Comparison of ENCODE assay signal across 17 cellular contexts in the genomic region with DNA sequence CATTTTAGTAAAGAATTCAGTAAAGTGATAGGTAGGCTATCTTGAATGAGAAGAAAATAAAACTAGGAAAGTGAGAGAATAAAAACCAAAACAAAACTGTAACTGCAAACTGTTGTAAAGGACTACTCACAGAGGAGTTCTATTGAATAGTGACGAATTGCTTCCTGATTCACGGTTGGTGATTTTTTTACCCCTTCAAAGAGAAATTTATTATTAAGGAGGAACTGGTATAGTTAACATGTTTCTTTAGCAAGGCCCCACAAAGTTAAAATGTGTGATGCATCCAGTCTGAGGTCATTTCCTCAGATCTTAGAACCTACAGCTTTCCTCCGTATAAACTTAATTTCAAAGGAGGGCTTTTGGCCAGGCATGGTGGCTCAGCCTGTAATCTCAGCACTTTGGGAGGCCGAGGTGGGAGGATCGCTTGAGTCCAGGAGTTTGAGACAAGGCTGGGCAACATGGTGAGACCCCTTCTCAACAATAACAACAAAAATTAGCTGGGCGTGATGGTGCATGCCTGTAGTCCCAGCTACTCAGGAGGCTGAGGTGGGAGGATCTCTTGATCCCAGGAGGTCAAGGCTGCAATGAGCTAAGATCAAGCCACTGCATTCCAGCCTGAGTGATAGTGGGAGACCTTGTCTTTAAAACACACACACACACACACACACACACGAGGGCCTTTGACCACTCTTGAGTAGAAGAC. TPM values are rescaled to one million over a fixed set of nuclear protein-coding genes. Genes with fewer than 3 reads are reported as not detected.
DNase-seq lines count a peak whose midpoint lies in the region; ATAC-seq, FAIRE-seq and TF ChIP-seq lines count a peak whose summit lies in the region.
"Had no signal": no experiment of that assay in that cellular context is flagged by ENCODE, and none has a peak within 500 bp of the region (broad histone marks: within the 10 kb centered on the region; RNA-seq: fewer than 3 reads in every experiment).

No MANE protein-coding gene starts in this region.

- intact Hi-C loops in activated CD4-positive, alpha-beta T cell treated with anti-CD3 and anti-CD28 coated beads for 36 hours (cut with DNase I, micrococcal nuclease): no loop called here
- intact Hi-C loops in GM12878 (cut with micrococcal nuclease; ENCODE audit: unreplicated experiment) (loop anchor here (5.0 kb wide), 1 partner anchor 428 kb away; no protein-coding TSS in a partner anchor), spleen (cut with DNase I; ENCODE audit: low total_unique reads) (no loop called here)

- H3K4me1 ChIP-seq in KMS-11 (ENCODE audit: low read depth, poor library complexity, severe bottlenecking): peaks cover 7% of the 10 kb centered on the region
- H3K4me1 ChIP-seq in GM12878 (ENCODE audit: control insufficient read depth, insufficient read depth, low read length): peaks cover 22% of the 10 kb centered on the region
- H3K4me1 ChIP-seq in spleen: peaks cover 8 to 96% (median 56%) of the 10 kb centered on the region in 6 donors

- TF ChIP-seq POLR2A in GM12878 (IDR thresholded peaks at IDR 0.05; ENCODE audit: low read depth, low read length): no peak
- TF ChIP-seq POLR2A in spleen (IDR thresholded peaks at IDR 0.05): no peak

- H3K9me3 ChIP-seq in GM12878 (replicated peaks; ENCODE audit: control insufficient read depth, insufficient read depth, low read length) (no peaks in the 10 kb centered on the region; the same call in 2 of the 3 replicates), spleen (no peaks in the 10 kb centered on the region)
- H3K9me3 ChIP-seq: HAP-1 had no signal

- peaks cover 73% of the 10 kb centered on the region for H3K4me1 Mint-ChIP-seq in activated CD4-positive, alpha-beta T cell treated with anti-CD3 and anti-CD28 coated beads for 36 hours

- H3K9ac ChIP-seq in KMS-11 (peak overlapping the region; percentile 95), GM12878 (ENCODE audit: control insufficient read depth, insufficient read depth, low read length) (no peak overlapping the region)
- H3K9ac ChIP-seq: neural progenitor cell had no signal

- RAD21 ChIA-PET in GM12878 (lab: Charles Lee; ENCODE audit: unreplicated experiment): interaction anchor here (0.6 to 3.4 kb wide), 10 partner anchors 9 to 612 kb away, joined by 3 to 57 read pairs (median 5); no protein-coding TSS in a partner anchor

- POLR2A ChIA-PET in activated CD4-positive, alpha-beta T cell treated with anti-CD3 and anti-CD28 coated beads for 36 hours (lab: Charles Lee): no interaction called here
- POLR2A ChIA-PET in GM12878 (lab: Charles Lee): interaction anchor here (0.8 to 1.3 kb wide), 3 partner anchors 47 to 129 kb away, joined by 3 to 4 read pairs (median 3); no protein-coding TSS in a partner anchor

- H4K20me1 ChIP-seq in KMS-11 (ENCODE audit: insufficient read depth) (no peaks in the 10 kb centered on the region), GM12878 (ENCODE audit: control insufficient read depth, insufficient read depth) (no peaks in the 10 kb centered on the region)

- 53% methylated on average over 7 of the region's 7 CpGs for WGBS in GM12878 (ENCODE audit: insufficient coverage, insufficient replicate concordance, low lambda C conversion rate, missing lambda C conversion rate)
- 61 to 67% (median 64%) methylated on average over 7 of the region's 7 CpGs for WGBS in spleen, 5 donors

- H2AFZ ChIP-seq in KMS-11 (ENCODE audit: low read depth) (no peak overlapping the region), GM12878 (ENCODE audit: control insufficient read depth, low read depth, low read length) (no peak overlapping the region)
- H2AFZ ChIP-seq: neural progenitor cell had no signal

- peaks cover 26% of the 10 kb centered on the region for H3K27me3 Mint-ChIP-seq in activated CD4-positive, alpha-beta T cell treated with anti-CD3 and anti-CD28 coated beads for 36 hours

- H3K4me2 ChIP-seq in KMS-11 (peak overlapping the region; percentile 75), GM12878 (ENCODE audit: control insufficient read depth, insufficient read depth) (peak overlapping the region; percentile 30; the same call in 1 of the 2 replicates)
- H3K4me2 ChIP-seq: neural progenitor cell had no signal

- CTCF ChIA-PET in activated CD4-positive, alpha-beta T cell treated with anti-CD3 and anti-CD28 coated beads for 36 hours (lab: Charles Lee): interaction anchor here (1.1 to 1.4 kb wide), 6 partner anchors 18 to 128 kb away, joined by 3 to 7 read pairs (median 4); no protein-coding TSS in a partner anchor
- CTCF ChIA-PET in GM12878 (lab: Yijun Ruan, JAX): interaction anchor here (0.6 to 6.9 kb wide), 6 partner anchors 9 to 663 kb away, joined by 4 to 113 read pairs (median 5); no protein-coding TSS in a partner anchor

- H3K27ac ChIP-seq in KMS-11 (peak overlapping the region; percentile 95), GM12878 (ENCODE audit: control insufficient read depth, insufficient read depth) (no peak overlapping the region), spleen (peak overlapping the region in 7 of 8 donors; percentile 9 to 96 (median 54))
- H3K27ac ChIP-seq: HL-60, neural progenitor cell had no signal

- in situ Hi-C loops in GM12878 (cut with MboI): loop anchor here (5.0 to 10.0 kb wide), 5 partner anchors 130 to 660 kb away; no protein-coding TSS in a partner anchor

- peak overlapping the region; percentile 83 for H3K27ac Mint-ChIP-seq in activated CD4-positive, alpha-beta T cell treated with anti-CD3 and anti-CD28 coated beads for 36 hours
- H3K27ac Mint-ChIP-seq: neural progenitor cell had no signal

- no peak for TF ChIP-seq EP300 in GM12878 (IDR thresholded peaks at IDR 0.05; ENCODE audit: borderline replicate concordance in 1 of 2, control insufficient read depth in 1 of 2, low read depth in 2 of 2, low read length in 2 of 2)

- H3K36me3 ChIP-seq in KMS-11 (ENCODE audit: insufficient read depth) (peaks cover 72% of the 10 kb centered on the region), GM12878 (ENCODE audit: control insufficient read depth in 2 of 2, insufficient read depth in 2 of 2, low read length in 1 of 2) (no peaks in the 10 kb centered on the region), spleen (peaks cover 0 to 22% (median 0%) of the 10 kb centered on the region in 6 donors)
- H3K36me3 ChIP-seq: HAP-1, neural progenitor cell had no signal

- no TSS peak for BruUV-seq in GM12878 (replicated peaks; lab: Mats Ljungman, UMichigan)

- H3K4me3 ChIP-seq in KMS-11 (IDR thresholded peaks at IDR 0.05; ENCODE audit: insufficient read depth, low read depth, low read length) (no peak overlapping the region), GM12878 (no peak overlapping the region), spleen (peak overlapping the region in 1 of 8 donors; percentile 25)
- H3K4me3 ChIP-seq: HAP-1, neural progenitor cell had no signal

- no peaks in the 10 kb centered on the region for H3K27me3 ChIP-seq in KMS-11 (ENCODE audit: insufficient read depth, low read depth)
- no peaks in the 10 kb centered on the region for H3K27me3 ChIP-seq in GM12878 (replicated peaks in 1 of 2; ENCODE audit: control insufficient read depth in 2 of 2, insufficient read depth in 2 of 2, low read length in 1 of 2)
- peaks cover 0 to 2% (median 0%) of the 10 kb centered on the region in 7 donors for H3K27me3 ChIP-seq in spleen (replicated peaks in 1 of 7)

- ATAC-seq in activated CD4-positive, alpha-beta T cell treated with anti-CD3 and anti-CD28 coated beads for 36 hours: no peak
- no peak for ATAC-seq in GM12878

- DNase-seq in activated CD4-positive, alpha-beta T cell treated with anti-CD3 and anti-CD28 coated beads for 36 hours: no peak
- DNase-seq in activated CD4-positive, alpha-beta T cell treated with anti-CD3 and anti-CD28 coated beads for 4 hours: no peak
- DNase-seq in GM12878 (ENCODE audit: low read depth, low spot score) (no peak), spleen (no peak), GM03348 (ENCODE audit: low spot score) (no peak), HuH-7 (ENCODE audit: low spot score) (no peak)
- no peak for DNase-seq in stimulated activated CD4-positive, alpha-beta T cell treated with anti-CD3 and anti-CD28 coated beads, Interleukin-1b, Interleukin-23, amount 100 ng/mL, for 48 hours
- DNase-seq: Kasumi-1, NCI-H1436 treated with DMSO at 0.1 percent for 48 hours, NCI-H524 treated with DMSO at 0.1 percent for 48 hours, RPMI8226 had no signal

- peak overlapping the region; percentile 49 for H3K4me3 Mint-ChIP-seq in activated CD4-positive, alpha-beta T cell treated with anti-CD3 and anti-CD28 coated beads for 36 hours
- H3K4me3 Mint-ChIP-seq: neural progenitor cell had no signal

- TF ChIP-seq CTCF in KMS-11 (conservative IDR thresholded peaks at IDR 0.05; ENCODE audit: low read depth, low read length) (no peak), GM12878 (IDR thresholded peaks at IDR 0.05 in 2 of 3, conservative IDR thresholded peaks at IDR 0.05 in 1 of 3; ENCODE audit: control insufficient read depth in 2 of 3, extremely low read depth in 1 of 3, insufficient read depth in 1 of 3, low read depth in 3 of 3, low read length in 3 of 3) (no peak), spleen (IDR thresholded peaks at IDR 0.05 in 8 of 11, conservative IDR thresholded peaks at IDR 0.05 in 3 of 11) (no peak)

- H3K79me2 ChIP-seq in KMS-11 (ENCODE audit: insufficient read depth, low read depth) (peaks cover 100% of the 10 kb centered on the region), GM12878 (ENCODE audit: control insufficient read depth, insufficient read depth, low read length) (peaks cover 21% of the 10 kb centered on the region)

- no peak for TF ChIP-seq RAD21 in GM12878 (IDR thresholded peaks at IDR 0.05; ENCODE audit: insufficient read depth, low read depth, low read length)

- SMC1A ChIA-PET in GM12878 (lab: Charles Lee; ENCODE audit: uncharacterized antibody, unreplicated experiment): interaction anchor here (0.7 to 4.1 kb wide), 19 partner anchors 8 to 662 kb away, joined by 3 to 57 read pairs (median 4); a partner anchor contains a TSS

- H3K9me3 Mint-ChIP-seq in activated CD4-positive, alpha-beta T cell treated with anti-CD3 and anti-CD28 coated beads for 36 hours (ENCODE audit: low read depth): no peaks in the 10 kb centered on the region
- H3K9me3 Mint-ChIP-seq: neural progenitor cell had no signal

- no peak for FAIRE-seq in GM12878 (lab: Jason Lieb, UNC)
- FAIRE-seq: A204.1, colon had no signal

- peaks cover 16% of the 10 kb centered on the region for H3K36me3 Mint-ChIP-seq in activated CD4-positive, alpha-beta T cell treated with anti-CD3 and anti-CD28 coated beads for 36 hours (ENCODE audit: low read depth)
- H3K36me3 Mint-ChIP-seq: neural progenitor cell had no signal

RNA-seq across cellular contexts. Expression of a gene that starts 8.3 kb away (rescaled TPM):
- 10 to 100 TPM; 20.1 to 35.6 TPM for total RNA-seq in activated CD4-positive, alpha-beta T cell treated with anti-CD3 and anti-CD28 coated beads for 36 hours
- total RNA-seq in GM12878 (2013; cell fraction: nucleolus; rRNA removed): 7.9 and 9.9 TPM in 2 replicates
- total RNA-seq in GM12878 (2014; rRNA removed): 3.7 and 4.0 TPM in 2 replicates
- 4.0 and 4.1 TPM in 2 replicates for total RNA-seq in GM12878 (2014; rRNA removed; fragmentation: Illumina TruSeq; extraction: Trizol)
- 7.7 and 8.4 TPM in 2 replicates for total RNA-seq in GM12878 (2021)
- polyA plus RNA-seq in GM12878 (2011; ENCODE audit: low read depth): 8.1 TPM
- 4.0 and 4.2 TPM in 2 replicates for polyA plus RNA-seq in GM12878 (2011; rRNA removed)
- 3.8 and 4.5 TPM in 2 replicates for polyA plus RNA-seq in GM12878 (2011; cell fraction: cytosol; rRNA removed)
- 7.9 and 9.8 TPM in 2 replicates for polyA plus RNA-seq in GM12878 (2011; cell fraction: nucleus; rRNA removed)
- 11.0 and 12.0 TPM in 2 replicates for polyA plus RNA-seq in GM12878 (2012)
- 5.1 and 6.4 TPM in 2 replicates for polyA plus RNA-seq in GM12878 (2014; fragmentation: Illumina TruSeq; extraction: Trizol)
- polyA plus RNA-seq in GM12878 (2014; fragmentation: Nextera tagmentation; extraction: Ambion mirVana): 1 to 10 TPM; 1.9 to 2.8 TPM
- 2.0 and 4.0 TPM in 2 replicates for polyA plus RNA-seq in GM12878 (2014; rRNA removed)
- polyA plus RNA-seq in GM12878 (2016; fragmentation: Nextera tagmentation; extraction: Ambion mirVana): 10 to 100 TPM; 13.6 to 15.8 TPM
- polyA minus RNA-seq in GM12878 (2011; rRNA and poly(A)+ RNA removed): 8.2 and 10.9 TPM in 2 replicates
- polyA minus RNA-seq in GM12878 (2011; cell fraction: cytosol; rRNA and poly(A)+ RNA removed): 3.6 and 6.0 TPM in 2 replicates
- polyA minus RNA-seq in GM12878 (2011; cell fraction: nucleus; rRNA and poly(A)+ RNA removed): 13.5 and 21.5 TPM in 2 replicates
- total RNA-seq in spleen: 10 to 100 TPM; 35.7 to 63.7 (median 45.4) TPM
- polyA plus RNA-seq in spleen: 1 to 10 TPM; 2.2 to 3.7 (median 2.5) TPM
